Comparison of ENCODE assay signal across 25 cellular contexts in genomic region chr3:177430653-177431052, GRCh38.
"Had no signal": no experiment of that assay in that cellular context is flagged by ENCODE, and none has a peak within 500 bp of the region (broad histone marks: within the 10 kb centered on the region; RNA-seq: fewer than 3 reads in every experiment).

No MANE protein-coding gene starts in this region.

- H3K4me3 Mint-ChIP-seq: activated CD4-positive, alpha-beta T cell treated with anti-CD3 and anti-CD28 coated beads, Interleukin-2, amount 10 ng/mL, durations not matched to agents 7 days and 5 days; activated CD8-positive, alpha-beta memory T cell treated with anti-CD3 and anti-CD28 coated beads, Interleukin-2, amount 10 ng/mL, durations not matched to agents 7 days and 5 days; activated CD8-positive, alpha-beta T cell treated with anti-CD3 and anti-CD28 coated beads for 36 hours; activated naive CD4-positive, alpha-beta T cell treated with anti-CD3 and anti-CD28 coated beads, Interleukin-2, amount 10 ng/mL, durations not matched to agents 7 days and 5 days; natural killer cell; stimulated activated effector memory CD8-positive, alpha-beta T cell treated with anti-CD3 and anti-CD28 coated beads, Interleukin-12 subunit alpha, Interleukin-12 subunit beta, amount 100 ng/mL, for 72 hours; stimulated activated naive CD8-positive, alpha-beta T cell treated with anti-CD3 and anti-CD28 coated beads, Interleukin-15, amount 100 ng/mL, for 72 hours; T-helper 17 cell had no signal

- H3K9me3 ChIP-seq: body of pancreas, right lobe of liver, tibial artery had no signal

- H3K27me3 Mint-ChIP-seq: activated CD4-positive, alpha-beta T cell treated with anti-CD3 and anti-CD28 coated beads, Interleukin-2, amount 10 ng/mL, durations not matched to agents 7 days and 5 days; activated CD8-positive, alpha-beta memory T cell treated with anti-CD3 and anti-CD28 coated beads, Interleukin-2, amount 10 ng/mL, durations not matched to agents 7 days and 5 days; activated CD8-positive, alpha-beta T cell treated with anti-CD3 and anti-CD28 coated beads for 36 hours; activated naive CD4-positive, alpha-beta T cell treated with anti-CD3 and anti-CD28 coated beads, Interleukin-2, amount 10 ng/mL, durations not matched to agents 7 days and 5 days; stimulated activated naive CD8-positive, alpha-beta T cell treated with anti-CD3 and anti-CD28 coated beads, Interleukin-15, amount 100 ng/mL, for 72 hours; T-helper 17 cell had no signal

- ATAC-seq: activated CD4-positive, CD25-positive, alpha-beta regulatory T cell treated with anti-CD3 and anti-CD28 coated beads, Interleukin-2, amount 50 U/mL, for 24 hours; activated CD8-positive, alpha-beta memory T cell treated with anti-CD3 and anti-CD28 coated beads, Interleukin-2, amount 10 ng/mL, durations not matched to agents 7 days and 5 days; activated CD8-positive, alpha-beta T cell treated with anti-CD3 and anti-CD28 coated beads for 36 hours; body of pancreas; esophagus mucosa; left ventricle myocardium superior; natural killer cell; right lobe of liver; stimulated activated effector memory CD8-positive, alpha-beta T cell treated with anti-CD3 and anti-CD28 coated beads, Interleukin-12 subunit alpha, Interleukin-12 subunit beta, amount 100 ng/mL, for 72 hours; stimulated activated naive CD8-positive, alpha-beta T cell treated with anti-CD3 and anti-CD28 coated beads, Interleukin-15, amount 100 ng/mL, for 72 hours; T-helper 17 cell had no signal

- H3K36me3 ChIP-seq: right lobe of liver, tibial artery had no signal

- H3K27ac ChIP-seq: body of pancreas, right lobe of liver, skin epidermis, tibial artery had no signal

- H3K4me3 ChIP-seq: body of pancreas, right lobe of liver, skin epidermis, tibial artery had no signal

- H3K36me3 Mint-ChIP-seq: natural killer cell had no signal

- H3K27ac Mint-ChIP-seq: activated CD4-positive, alpha-beta T cell treated with anti-CD3 and anti-CD28 coated beads, Interleukin-2, amount 10 ng/mL, durations not matched to agents 7 days and 5 days; activated CD8-positive, alpha-beta memory T cell treated with anti-CD3 and anti-CD28 coated beads, Interleukin-2, amount 10 ng/mL, durations not matched to agents 7 days and 5 days; activated CD8-positive, alpha-beta T cell treated with anti-CD3 and anti-CD28 coated beads for 36 hours; activated naive CD4-positive, alpha-beta T cell treated with anti-CD3 and anti-CD28 coated beads, Interleukin-2, amount 10 ng/mL, durations not matched to agents 7 days and 5 days; natural killer cell; stimulated activated effector memory CD8-positive, alpha-beta T cell treated with anti-CD3 and anti-CD28 coated beads, Interleukin-12 subunit alpha, Interleukin-12 subunit beta, amount 100 ng/mL, for 72 hours; stimulated activated naive CD8-positive, alpha-beta T cell treated with anti-CD3 and anti-CD28 coated beads, Interleukin-15, amount 100 ng/mL, for 72 hours; T-helper 17 cell had no signal

- H3K4me1 ChIP-seq: tibial artery had no signal

- H3K9me3 Mint-ChIP-seq: activated CD4-positive, alpha-beta T cell treated with anti-CD3 and anti-CD28 coated beads, Interleukin-2, amount 10 ng/mL, durations not matched to agents 7 days and 5 days; activated CD8-positive, alpha-beta T cell treated with anti-CD3 and anti-CD28 coated beads for 36 hours; activated naive CD4-positive, alpha-beta T cell treated with anti-CD3 and anti-CD28 coated beads, Interleukin-2, amount 10 ng/mL, durations not matched to agents 7 days and 5 days; natural killer cell; stimulated activated effector memory CD8-positive, alpha-beta T cell treated with anti-CD3 and anti-CD28 coated beads, Interleukin-12 subunit alpha, Interleukin-12 subunit beta, amount 100 ng/mL, for 72 hours; stimulated activated naive CD8-positive, alpha-beta T cell treated with anti-CD3 and anti-CD28 coated beads, Interleukin-15, amount 100 ng/mL, for 72 hours had no signal

- H3K27me3 ChIP-seq: body of pancreas, right lobe of liver, tibial artery had no signal

- DNase-seq: activated CD4-positive, alpha-beta T cell treated with anti-CD3 and anti-CD28 coated beads, Interleukin-2, amount 10 ng/mL, durations not matched to agents 7 days and 5 days; activated CD8-positive, alpha-beta memory T cell treated with anti-CD3 and anti-CD28 coated beads, Interleukin-2, amount 10 ng/mL, durations not matched to agents 7 days and 5 days; activated CD8-positive, alpha-beta T cell treated with anti-CD3 and anti-CD28 coated beads for 36 hours; activated effector memory CD4-positive, alpha-beta T cell treated with anti-CD3 and anti-CD28 coated beads, Interleukin-2, amount 50 U/mL, for 16 hours; activated naive CD4-positive, alpha-beta T cell treated with anti-CD3 and anti-CD28 coated beads, Interleukin-2, amount 10 ng/mL, durations not matched to agents 7 days and 5 days; activated T-cell treated with anti-CD3 and anti-CD28 coated beads for 4 hours; anterior cingulate cortex; body of pancreas; effector CD8-positive, alpha-beta T cell; hippocampal formation; left ventricle myocardium superior; mammary epithelial cell; midbrain; natural killer cell; occipital lobe; posterior cingulate gyrus; right lobe of liver; stimulated activated CD4-positive, alpha-beta T cell treated with anti-CD3 and anti-CD28 coated beads, Interleukin-2, amount 100 ng/mL, for 24 hours; stimulated activated naive CD8-positive, alpha-beta T cell treated with anti-CD3 and anti-CD28 coated beads, Interleukin-15, amount 100 ng/mL, for 72 hours; T-helper 17 cell; tibial artery had no signal
